In the genomic region with DNA sequence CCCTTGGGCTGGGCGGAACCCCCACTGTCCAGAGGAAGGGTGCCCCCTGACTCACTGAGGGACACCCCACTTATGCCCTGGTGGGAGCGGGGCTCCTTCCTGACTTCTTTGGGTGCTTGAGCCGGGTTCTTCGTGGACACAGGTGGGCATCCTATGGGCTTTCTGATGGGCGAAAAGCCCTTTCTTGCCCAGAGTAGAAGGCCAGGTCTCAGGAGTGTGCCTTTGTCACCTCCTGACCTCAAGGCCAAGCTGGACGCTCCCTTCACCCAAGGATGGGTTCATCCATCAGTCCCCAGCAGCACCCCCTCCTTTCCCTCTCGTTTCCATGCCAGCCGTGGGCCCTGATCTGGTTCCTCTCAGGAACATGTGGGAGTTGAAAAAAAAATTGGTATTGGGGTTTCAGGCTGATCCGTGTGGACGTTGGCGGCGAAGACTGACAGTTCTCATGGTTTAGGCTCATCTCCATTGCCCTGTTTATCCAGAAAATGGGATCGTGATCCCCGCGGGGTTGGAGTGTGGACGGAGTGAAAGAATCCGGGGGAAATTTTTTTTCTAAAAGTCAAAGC, we compare ENCODE assay signal across 8 cellular contexts. TPM values are rescaled to one million over a fixed set of nuclear protein-coding genes. Genes with fewer than 3 reads are reported as not detected.
A peak's percentile ranks its signal among the peaks of the same experiment; 100 is the strongest.
DNase-seq lines count a peak whose midpoint lies in the region; ATAC-seq and TF ChIP-seq lines count a peak whose summit lies in the region.

No MANE protein-coding gene starts in this region.

- H3K4me3 Mint-ChIP-seq in naive B cell: peak overlapping the region in 5 of 8 donors; percentile 85 to 94 (median 92)

- H3K4me1 Mint-ChIP-seq in naive B cell: peaks cover 41 to 71% (median 61%) of the 10 kb centered on the region in 3 donors

- H3K36me3 Mint-ChIP-seq in naive B cell: no peaks in the 10 kb centered on the region

- H3K9me2 ChIP-seq in Loucy (replicated peaks; ENCODE audit: low read depth, low read length): no peaks in the 10 kb centered on the region

- H3K27me3 Mint-ChIP-seq in naive B cell: no peaks in the 10 kb centered on the region

- no peaks in the 10 kb centered on the region for H3K9me3 ChIP-seq in Loucy (ENCODE audit: insufficient read depth, low read depth, low read length)

- no peaks in the 10 kb centered on the region for H3K27me3 ChIP-seq in Loucy (ENCODE audit: insufficient read depth, low read length, poor library complexity, severe bottlenecking)

- peak; percentile 25 for DNase-seq in EH (ENCODE audit: low read depth)
- peak in 27 of 61 donors; percentile 6 to 72 (median 39) for DNase-seq in caudate nucleus (lab: John Stamatoyannopoulos, UW)
- DNase-seq in naive B cell: no peak

- H3K79me2 ChIP-seq in Loucy (ENCODE audit: insufficient read depth, low read length): peaks cover 81% of the 10 kb centered on the region

- H2AFZ ChIP-seq in Loucy (ENCODE audit: low read length): 0 out of 2 replicates have a peak overlapping the region, but pooled peaks have one; percentile 2

- ATAC-seq in naive B cell (ENCODE audit: low read depth in 2 of 2) (no peak), GM18861 (IDR thresholded peaks at IDR 0.05; ENCODE audit: unreplicated experiment) (no peak), GM21447 (IDR thresholded peaks at IDR 0.05; ENCODE audit: unreplicated experiment) (no peak), GM18520 (IDR thresholded peaks at IDR 0.05; ENCODE audit: unreplicated experiment) (no peak), GM18519 (IDR thresholded peaks at IDR 0.05; ENCODE audit: low FRiP score, unreplicated experiment) (no peak)

- no peaks in the 10 kb centered on the region for H3K9me3 Mint-ChIP-seq in naive B cell

- peak overlapping the region; percentile 89 for H3K9ac ChIP-seq in Loucy (ENCODE audit: low read depth, low read length, poor library complexity, severe bottlenecking)

- H3K4me1 ChIP-seq in Loucy (ENCODE audit: insufficient read depth, low read length, poor library complexity, severe bottlenecking): peaks cover 46% of the 10 kb centered on the region

- peak overlapping the region; percentile 71 for H3K27ac ChIP-seq in caudate nucleus (ENCODE audit: low read depth, low read length)

- peak overlapping the region; percentile 95 for H3K4me3 ChIP-seq in Loucy (ENCODE audit: low read length, poor library complexity, severe bottlenecking)

- H3K27ac Mint-ChIP-seq in naive B cell: peak overlapping the region in 4 of 6 donors; percentile 52 to 86 (median 82)

- peaks cover 9% of the 10 kb centered on the region; the same call in 1 of the 2 replicates for H3F3A ChIP-seq in Loucy (ENCODE audit: low read depth)

- no peak for TF ChIP-seq CTCF in Loucy (conservative IDR thresholded peaks at IDR 0.05; ENCODE audit: low read length)

- no peaks in the 10 kb centered on the region for H3K36me3 ChIP-seq in Loucy (ENCODE audit: insufficient read depth, low read length)

- H3K4me2 ChIP-seq in Loucy (ENCODE audit: low read depth, low read length, poor library complexity, severe bottlenecking): peak overlapping the region; percentile 96

- peaks cover 13% of the 10 kb centered on the region for H4K20me1 ChIP-seq in Loucy (ENCODE audit: insufficient read depth, low read length, poor library complexity, severe bottlenecking)

RNA-seq across cellular contexts. Expression of a gene that starts 0.7 kb away (rescaled TPM):
- polyA plus RNA-seq in naive B cell (ENCODE audit: low read depth in 6 of 6): 10 to 100 TPM in 1 of 6 donors, 1 to 10 TPM in 5; 1.6 to 15.8 (median 9.0) TPM

RNA-seq across cellular contexts. Expression of a gene that starts 1.6 kb away (rescaled TPM):
- polyA plus RNA-seq in naive B cell (ENCODE audit: low read depth in 6 of 6): 10 to 100 TPM in 4 of 6 donors, 1 to 10 TPM in 2; 7.2 to 21.6 (median 12.3) TPM

RNA-seq across cellular contexts. Expression of a gene that starts 58.8 kb away (rescaled TPM):
- polyA plus RNA-seq in naive B cell (ENCODE audit: low read depth in 6 of 6): 10 to 100 TPM; 31.1 to 63.8 (median 40.8) TPM
